Comparison of ENCODE assay signal across 1 cellular context in genomic region chr20:32278199-32278643, GRCh38.
TF ChIP-seq lines count a peak whose summit lies in the region.

No MANE protein-coding gene starts in this region.

TF ChIP-seq in HepG2, 621 proteins besides CTCF, POLR2A, EP300 and RAD21 (continued from another document and continues in another):
- TF ChIP-seq SIX1 (CRISPR knock-in tag; IDR thresholded peaks at IDR 0.05; ENCODE audit: borderline replicate concordance) (no peak), RNF2 (conservative IDR thresholded peaks at IDR 0.05; ENCODE audit: low read depth) (no peak), NR2C2 (CRISPR knock-in tag; IDR thresholded peaks at IDR 0.05; ENCODE audit: borderline replicate concordance) (no peak), BRD4 (CRISPR knock-in tag; IDR thresholded peaks at IDR 0.05) (no peak), SMARCC2 (IDR thresholded peaks at IDR 0.05) (no peak), PLRG1 (conservative IDR thresholded peaks at IDR 0.05) (no peak), TBP (CRISPR knock-in tag; IDR thresholded peaks at IDR 0.05) (no peak), ZNF691 (CRISPR knock-in tag; IDR thresholded peaks at IDR 0.05; ENCODE audit: borderline replicate concordance, low read depth) (no peak), ZNF431 (CRISPR knock-in tag; IDR thresholded peaks at IDR 0.05; ENCODE audit: borderline replicate concordance, low read depth) (no peak), SP1 (IDR thresholded peaks at IDR 0.05) (no peak), SP1 (CRISPR knock-in tag; IDR thresholded peaks at IDR 0.05) (no peak), PAX8 (CRISPR knock-in tag; IDR thresholded peaks at IDR 0.05; ENCODE audit: borderline replicate concordance) (no peak), MAX (IDR thresholded peaks at IDR 0.05) (0 out of 2 replicates have a peak, but pooled peaks have one; percentile 2), ZNF776 (CRISPR knock-in tag; IDR thresholded peaks at IDR 0.05) (no peak), SNAPC5 (CRISPR knock-in tag; IDR thresholded peaks at IDR 0.05; ENCODE audit: borderline replicate concordance) (no peak), NBN (conservative IDR thresholded peaks at IDR 0.05) (no peak), NFIB (CRISPR knock-in tag; IDR thresholded peaks at IDR 0.05; ENCODE audit: borderline replicate concordance) (no peak), KDM3A (CRISPR knock-in tag; IDR thresholded peaks at IDR 0.05; ENCODE audit: low read depth) (no peak), ZNF280D (CRISPR knock-in tag; IDR thresholded peaks at IDR 0.05) (0 out of 2 replicates have a peak, but pooled peaks have one; percentile 42), ZNF281 (CRISPR knock-in tag; IDR thresholded peaks at IDR 0.05; ENCODE audit: borderline replicate concordance) (no peak), ZNF629 (CRISPR knock-in tag; conservative IDR thresholded peaks at IDR 0.05) (no peak), SCMH1 (CRISPR knock-in tag; IDR thresholded peaks at IDR 0.05; ENCODE audit: borderline replicate concordance) (no peak), ZXDC (CRISPR knock-in tag; IDR thresholded peaks at IDR 0.05) (0 out of 2 replicates have a peak, but pooled peaks have one; percentile 3), ARHGAP35 (CRISPR knock-in tag; IDR thresholded peaks at IDR 0.05; ENCODE audit: borderline replicate concordance) (0 out of 2 replicates have a peak, but pooled peaks have one; percentile 12), ZSCAN29 (CRISPR knock-in tag; conservative IDR thresholded peaks at IDR 0.05) (0 out of 2 replicates have a peak, but pooled peaks have one; percentile 31), ZNF713 (CRISPR knock-in tag; IDR thresholded peaks at IDR 0.05) (no peak), ATF7 (IDR thresholded peaks at IDR 0.05) (no peak), ATF7 (CRISPR knock-in tag; IDR thresholded peaks at IDR 0.05) (0 out of 2 replicates have a peak, but pooled peaks have one; percentile 53), ZFY (CRISPR knock-in tag; IDR thresholded peaks at IDR 0.05) (no peak), NR2F6 (IDR thresholded peaks at IDR 0.05) (no peak), NR2F6 (CRISPR knock-in tag; IDR thresholded peaks at IDR 0.05) (no peak), CREBL2 (CRISPR knock-in tag; IDR thresholded peaks at IDR 0.05; ENCODE audit: borderline replicate concordance) (no peak), LBX2 (CRISPR knock-in tag; IDR thresholded peaks at IDR 0.05; ENCODE audit: borderline replicate concordance) (no peak), ZNF546 (CRISPR knock-in tag; conservative IDR thresholded peaks at IDR 0.05) (no peak), U2AF2 (IDR thresholded peaks at IDR 0.05; ENCODE audit: low read depth, low read length) (no peak), SATB2 (CRISPR knock-in tag; IDR thresholded peaks at IDR 0.05) (no peak), ZNF230 (CRISPR knock-in tag; IDR thresholded peaks at IDR 0.05) (peak; percentile 55; the same call in 1 of the 2 replicates), RNF219 (CRISPR knock-in tag; IDR thresholded peaks at IDR 0.05) (no peak), EZH2 (conservative IDR thresholded peaks at IDR 0.05; ENCODE audit: low read depth, low read length) (no peak), HCFC1 (IDR thresholded peaks at IDR 0.05; ENCODE audit: low read depth, low read length) (no peak), BRCA1 (CRISPR knock-in tag; IDR thresholded peaks at IDR 0.05) (no peak), ZNF180 (CRISPR knock-in tag; IDR thresholded peaks at IDR 0.05; ENCODE audit: borderline replicate concordance, low read depth) (no peak), ZNF383 (CRISPR knock-in tag; IDR thresholded peaks at IDR 0.05; ENCODE audit: borderline replicate concordance) (0 out of 2 replicates have a peak, but pooled peaks have one; percentile 74), PAXIP1 (CRISPR knock-in tag; conservative IDR thresholded peaks at IDR 0.05) (0 out of 2 replicates have a peak, but pooled peaks have one; percentile 14), ZNF276 (CRISPR knock-in tag; IDR thresholded peaks at IDR 0.05; ENCODE audit: low read depth) (no peak), RBFOX2 (IDR thresholded peaks at IDR 0.05; ENCODE audit: low read depth, low read length) (no peak), ZNF782 (CRISPR knock-in tag; IDR thresholded peaks at IDR 0.05; ENCODE audit: borderline replicate concordance) (0 out of 2 replicates have a peak, but pooled peaks have one; percentile 41)
